In genomic region chr18:77765468-77765867, GRCh38 we compare ENCODE assay signal across 9 cellular contexts.
DNase-seq lines count a peak whose midpoint lies in the region; ATAC-seq, FAIRE-seq and TF ChIP-seq lines count a peak whose summit lies in the region.
"Had no signal": no experiment of that assay in that cellular context is flagged by ENCODE, and none has a peak within 500 bp of the region (broad histone marks: within the 10 kb centered on the region; RNA-seq: fewer than 3 reads in every experiment).

No MANE protein-coding gene starts in this region.

- no peaks in the 10 kb centered on the region for H3K9me3 ChIP-seq in GM12878 (replicated peaks; ENCODE audit: control insufficient read depth, insufficient read depth, low read length)
- no peaks in the 10 kb centered on the region for H3K9me3 ChIP-seq in effector memory CD4-positive, alpha-beta T cell (ENCODE audit: control insufficient read depth, low read length)

- CTCF ChIA-PET in activated naive CD4-positive, alpha-beta T cell treated with anti-CD3 and anti-CD28 coated beads for 36 hours (lab: Charles Lee): no interaction called here
- CTCF ChIA-PET in GM12878 (lab: Yijun Ruan, JAX): no interaction called here

- no TSS peak for BruUV-seq in GM12878 (replicated peaks; lab: Mats Ljungman, UMichigan)

- peak in 2 of 3 experiments; percentile 9 to 12; a peak in 3 of 6 replicates for TF ChIP-seq CTCF in GM12878 (IDR thresholded peaks at IDR 0.05 in 2 of 3, conservative IDR thresholded peaks at IDR 0.05 in 1 of 3; ENCODE audit: control insufficient read depth in 2 of 3, extremely low read depth in 1 of 3, insufficient read depth in 1 of 3, low read depth in 3 of 3, low read length in 3 of 3)

- no peaks in the 10 kb centered on the region for H3K27me3 ChIP-seq in GM12878 (replicated peaks in 1 of 2; ENCODE audit: control insufficient read depth in 2 of 2, insufficient read depth in 2 of 2, low read length in 1 of 2)
- no peaks in the 10 kb centered on the region for H3K27me3 ChIP-seq in effector memory CD4-positive, alpha-beta T cell (replicated peaks; ENCODE audit: control insufficient read depth, insufficient read depth, low read length, poor library complexity, severe bottlenecking)

- no peak overlapping the region for H3K27ac Mint-ChIP-seq in activated naive CD4-positive, alpha-beta T cell treated with anti-CD3 and anti-CD28 coated beads for 36 hours

- H3K4me3 Mint-ChIP-seq in activated naive CD4-positive, alpha-beta T cell treated with anti-CD3 and anti-CD28 coated beads for 36 hours: no peak overlapping the region

- TF ChIP-seq RAD21 in GM12878 (IDR thresholded peaks at IDR 0.05; ENCODE audit: insufficient read depth, low read depth, low read length): no peak

- TF ChIP-seq EP300 in GM12878 (IDR thresholded peaks at IDR 0.05; ENCODE audit: borderline replicate concordance in 1 of 2, control insufficient read depth in 1 of 2, low read depth in 2 of 2, low read length in 2 of 2): no peak

- RAD21 ChIA-PET in GM12878 (lab: Charles Lee; ENCODE audit: unreplicated experiment): no interaction called here

- in situ Hi-C loops in GM12878 (cut with MboI): no loop called here

- H3K4me1 Mint-ChIP-seq in activated naive CD4-positive, alpha-beta T cell treated with anti-CD3 and anti-CD28 coated beads for 36 hours (ENCODE audit: low read depth): no peaks in the 10 kb centered on the region

- WGBS in GM12878 (ENCODE audit: insufficient coverage, insufficient replicate concordance, low lambda C conversion rate, missing lambda C conversion rate): 16% methylated on average over 9 of the region's 9 CpGs

- no peaks in the 10 kb centered on the region for H4K20me1 ChIP-seq in GM12878 (ENCODE audit: control insufficient read depth, insufficient read depth)

- POLR2A ChIA-PET in GM12878 (lab: Charles Lee): no interaction called here

- peak; percentile 49 for DNase-seq in activated naive CD4-positive, alpha-beta T cell treated with anti-CD3 and anti-CD28 coated beads for 36 hours
- no peak for DNase-seq in activated naive CD4-positive, alpha-beta T cell (lab: John Stamatoyannopoulos, UW)
- DNase-seq in NCI-H2081 (lab: John Stamatoyannopoulos, UW) (peak; percentile 75 to 82), GM12878 (ENCODE audit: low read depth, low spot score) (no peak), pons (ENCODE audit: low spot score) (peak; percentile 59), GM03348 (ENCODE audit: low spot score) (no peak), activated gamma-delta T cell (lab: John Stamatoyannopoulos, UW) (no peak)
- DNase-seq in effector memory CD4-positive, alpha-beta T cell: no peak

- H3K4me3 ChIP-seq in GM12878: no peak overlapping the region
- H3K4me3 ChIP-seq in effector memory CD4-positive, alpha-beta T cell (ENCODE audit: insufficient read depth, low read depth, low read length, poor library complexity, severe bottlenecking): no peak overlapping the region

- H3K27me3 Mint-ChIP-seq in activated naive CD4-positive, alpha-beta T cell treated with anti-CD3 and anti-CD28 coated beads for 36 hours (ENCODE audit: low read depth): peaks cover 16% of the 10 kb centered on the region

- H3K36me3 Mint-ChIP-seq in activated naive CD4-positive, alpha-beta T cell treated with anti-CD3 and anti-CD28 coated beads for 36 hours (ENCODE audit: low read depth): no peaks in the 10 kb centered on the region

- FAIRE-seq in GM12878 (lab: Jason Lieb, UNC): no peak
- FAIRE-seq: TTC549 had no signal

- H3K9ac ChIP-seq in GM12878 (ENCODE audit: control insufficient read depth, insufficient read depth, low read length): no peak overlapping the region

- intact Hi-C loops in activated naive CD4-positive, alpha-beta T cell treated with anti-CD3 and anti-CD28 coated beads for 36 hours (cut with micrococcal nuclease): loop anchor here (10.0 kb wide), 1 partner anchor 1219 kb away; no protein-coding TSS in a partner anchor
- intact Hi-C loops in GM12878 (cut with micrococcal nuclease; ENCODE audit: unreplicated experiment): no loop called here

- H3K4me2 ChIP-seq in GM12878 (ENCODE audit: control insufficient read depth, insufficient read depth): no peak overlapping the region

- H3K4me1 ChIP-seq in GM12878 (ENCODE audit: control insufficient read depth, insufficient read depth, low read length): no peaks in the 10 kb centered on the region
- H3K4me1 ChIP-seq in effector memory CD4-positive, alpha-beta T cell (ENCODE audit: control insufficient read depth, insufficient read depth, low read length, poor library complexity, severe bottlenecking): no peaks in the 10 kb centered on the region

- no peaks in the 10 kb centered on the region for H3K79me2 ChIP-seq in GM12878 (ENCODE audit: control insufficient read depth, insufficient read depth, low read length)

- ATAC-seq in GM12878: no peak

- TF ChIP-seq POLR2A in GM12878 (IDR thresholded peaks at IDR 0.05; ENCODE audit: low read depth, low read length): no peak

- SMC1A ChIA-PET in GM12878 (lab: Charles Lee; ENCODE audit: uncharacterized antibody, unreplicated experiment): no interaction called here

- no peak overlapping the region for H3K27ac ChIP-seq in GM12878 (ENCODE audit: control insufficient read depth, insufficient read depth)
- H3K27ac ChIP-seq in effector memory CD4-positive, alpha-beta T cell (ENCODE audit: insufficient read depth, low read length, poor library complexity, severe bottlenecking): no peak overlapping the region

- no peak overlapping the region for H2AFZ ChIP-seq in GM12878 (ENCODE audit: control insufficient read depth, low read depth, low read length)

- no peaks in the 10 kb centered on the region for H3K36me3 ChIP-seq in GM12878 (ENCODE audit: control insufficient read depth in 2 of 2, insufficient read depth in 2 of 2, low read length in 1 of 2)
- H3K36me3 ChIP-seq in effector memory CD4-positive, alpha-beta T cell (ENCODE audit: control insufficient read depth, insufficient read depth, low read length): no peaks in the 10 kb centered on the region

- no peaks in the 10 kb centered on the region for H3K9me3 Mint-ChIP-seq in activated naive CD4-positive, alpha-beta T cell treated with anti-CD3 and anti-CD28 coated beads for 36 hours

TF ChIP-seq in GM12878, 131 proteins besides CTCF, POLR2A, EP300 and RAD21:
- TF ChIP-seq EZH2 (IDR thresholded peaks at IDR 0.05; ENCODE audit: borderline replicate concordance, control insufficient read depth, low read depth, low read length): no peak
- TF ChIP-seq, protein P1, sequence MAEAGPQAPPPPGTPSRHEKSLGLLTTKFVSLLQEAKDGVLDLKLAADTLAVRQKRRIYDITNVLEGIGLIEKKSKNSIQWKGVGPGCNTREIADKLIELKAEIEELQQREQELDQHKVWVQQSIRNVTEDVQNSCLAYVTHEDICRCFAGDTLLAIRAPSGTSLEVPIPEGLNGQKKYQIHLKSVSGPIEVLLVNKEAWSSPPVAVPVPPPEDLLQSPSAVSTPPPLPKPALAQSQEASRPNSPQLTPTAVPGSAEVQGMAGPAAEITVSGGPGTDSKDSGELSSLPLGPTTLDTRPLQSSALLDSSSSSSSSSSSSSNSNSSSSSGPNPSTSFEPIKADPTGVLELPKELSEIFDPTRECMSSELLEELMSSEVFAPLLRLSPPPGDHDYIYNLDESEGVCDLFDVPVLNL (IDR thresholded peaks at IDR 0.05; ENCODE audit: low read depth, low read length): no peak
- TF ChIP-seq, protein P2, sequence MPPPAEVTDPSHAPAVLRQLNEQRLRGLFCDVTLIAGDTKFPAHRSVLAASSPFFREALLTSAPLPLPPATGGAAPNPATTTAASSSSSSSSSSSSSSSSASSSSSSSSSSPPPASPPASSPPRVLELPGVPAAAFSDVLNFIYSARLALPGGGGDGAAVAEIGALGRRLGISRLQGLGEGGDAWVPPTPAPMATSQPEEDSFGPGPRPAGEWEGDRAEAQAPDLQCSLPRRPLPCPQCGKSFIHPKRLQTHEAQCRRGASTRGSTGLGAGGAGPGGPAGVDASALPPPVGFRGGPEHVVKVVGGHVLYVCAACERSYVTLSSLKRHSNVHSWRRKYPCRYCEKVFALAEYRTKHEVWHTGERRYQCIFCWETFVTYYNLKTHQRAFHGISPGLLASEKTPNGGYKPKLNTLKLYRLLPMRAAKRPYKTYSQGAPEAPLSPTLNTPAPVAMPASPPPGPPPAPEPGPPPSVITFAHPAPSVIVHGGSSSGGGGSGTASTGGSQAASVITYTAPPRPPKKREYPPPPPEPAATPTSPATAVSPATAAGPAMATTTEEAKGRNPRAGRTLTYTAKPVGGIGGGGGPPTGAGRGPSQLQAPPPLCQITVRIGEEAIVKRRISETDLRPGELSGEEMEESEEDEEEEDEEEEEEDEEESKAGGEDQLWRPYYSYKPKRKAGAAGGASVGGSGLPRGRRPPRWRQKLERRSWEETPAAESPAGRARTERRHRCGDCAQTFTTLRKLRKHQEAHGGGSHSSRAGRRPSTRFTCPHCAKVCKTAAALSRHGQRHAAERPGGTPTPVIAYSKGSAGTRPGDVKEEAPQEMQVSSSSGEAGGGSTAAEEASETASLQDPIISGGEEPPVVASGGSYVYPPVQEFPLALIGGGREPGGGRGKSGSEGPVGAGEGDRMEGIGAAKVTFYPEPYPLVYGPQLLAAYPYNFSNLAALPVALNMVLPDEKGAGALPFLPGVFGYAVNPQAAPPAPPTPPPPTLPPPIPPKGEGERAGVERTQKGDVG (CRISPR knock-in tag; IDR thresholded peaks at IDR 0.05): no peak
- TF ChIP-seq KLF5 (IDR thresholded peaks at IDR 0.05; ENCODE audit: partially characterized antibody): no peak
- TF ChIP-seq RFX5 (IDR thresholded peaks at IDR 0.05; ENCODE audit: low read depth, low read length): no peak
- TF ChIP-seq FOXM1 (IDR thresholded peaks at IDR 0.05; ENCODE audit: low read depth, low read length): no peak
- TF ChIP-seq SIX5 (IDR thresholded peaks at IDR 0.05; ENCODE audit: low read depth, low read length, severe bottlenecking): no peak
- TF ChIP-seq TCF3 (IDR thresholded peaks at IDR 0.05; ENCODE audit: borderline replicate concordance, insufficient read depth, low read depth, low read length): no peak
- TF ChIP-seq PML (IDR thresholded peaks at IDR 0.05; ENCODE audit: low read length): no peak
- TF ChIP-seq MTA2 (IDR thresholded peaks at IDR 0.05; ENCODE audit: low read depth): no peak

Comparison
In these comparisons a context has a peak if more than half of its experiments do, and no peak if none do; other contexts are left out.
1. DNase-seq: peak in activated naive CD4-positive, alpha-beta T cell treated with anti-CD3 and anti-CD28 coated beads for 36 hours (single experiment), NCI-H2081 (2 of 2) and pons (single experiment); none in activated naive CD4-positive, alpha-beta T cell (0 of 4), GM12878 (single experiment), GM03348 (single experiment), effector memory CD4-positive, alpha-beta T cell (0 of 3) and activated gamma-delta T cell (single experiment).